8 cellular contexts compared by ENCODE assay signal in genomic region chr9:25678147-25678666, GRCh38. TPM values are rescaled to one million over a fixed set of nuclear protein-coding genes. Genes with fewer than 3 reads are reported as not detected.
DNase-seq lines count a peak whose midpoint lies in the region; ATAC-seq and TF ChIP-seq lines count a peak whose summit lies in the region.

TSS of gene TUSC1 (minus strand) at chr9:25678444. CDS start at chr9:25678312, 132 bp downstream.

- peak; percentile 76 for ATAC-seq in HG02852 (IDR thresholded peaks at IDR 0.05; ENCODE audit: unreplicated experiment)
- ATAC-seq in GM21526 (IDR thresholded peaks at IDR 0.05; ENCODE audit: low FRiP score, unreplicated experiment), result no peak

- DNase-seq in GM04504 (ENCODE audit: low read depth) (peak; percentile 61), NCI-H526 (lab: John Stamatoyannopoulos, UW) (peak; percentile 26 to 83), astrocyte of the spinal cord (ENCODE audit: low read depth, low spot score) (peak; percentile 85), right atrium auricular region (ENCODE audit: low spot score) (peak; percentile 90), posterior cingulate gyrus (peak; percentile 61 to 97 (median 76)), A673 (ENCODE audit: low spot score) (no peak)

- no TSS peak for BruUV-seq in A673 (replicated peaks; lab: Mats Ljungman, UMichigan)

- H3K27me3 ChIP-seq in right atrium auricular region (no peaks in the 10 kb centered on the region), A673 (replicated peaks; ENCODE audit: insufficient read depth, low read depth, low read length, poor library complexity) (no peaks in the 10 kb centered on the region)

- no peaks in the 10 kb centered on the region for H3K9me3 ChIP-seq in right atrium auricular region
- no peaks in the 10 kb centered on the region for H3K9me3 ChIP-seq in A673 (ENCODE audit: low read depth, low read length, poor library complexity, severe bottlenecking)

- H3K27ac ChIP-seq in right atrium auricular region (peak within 1 kb of the TSS; percentile 96 to 98), A673 (ENCODE audit: low read depth, low read length, poor library complexity, severe bottlenecking) (no peak within 1 kb of the TSS)

- intact Hi-C loops in posterior cingulate gyrus (cut with DNase I) (no loop called here), A673 (cut with micrococcal nuclease; ENCODE audit: unreplicated experiment) (no loop called here)

- TF ChIP-seq CTCF in astrocyte of the spinal cord (IDR thresholded peaks at IDR 0.05; ENCODE audit: low read depth, low read length) (no peak), right atrium auricular region (IDR thresholded peaks at IDR 0.05) (no peak), A673 (conservative IDR thresholded peaks at IDR 0.05; ENCODE audit: low read depth, low read length) (no peak)

- H3K4me3 ChIP-seq in astrocyte of the spinal cord (ENCODE audit: low read depth, low read length) (peak within 1 kb of the TSS; percentile 63), right atrium auricular region (peak within 1 kb of the TSS; percentile 89 to 93), A673 (ENCODE audit: low read depth, low read length, poor library complexity, severe bottlenecking) (no peak within 1 kb of the TSS)

- H3K36me3 ChIP-seq in right atrium auricular region, result no peaks in the 10 kb centered on the region
- no peaks in the 10 kb centered on the region for H3K36me3 ChIP-seq in A673 (ENCODE audit: insufficient read depth, low read length, poor library complexity, severe bottlenecking)

- in situ Hi-C loops in astrocyte of the spinal cord (cut with HindIII; ENCODE audit: low sequenced_read_pairs), result no loop called here

- POLR2A ChIA-PET in A673 (lab: Charles Lee; ENCODE audit: low non-redundant PET), result no interaction called here

- H3K4me1 ChIP-seq in right atrium auricular region (peaks cover 0 to 16% of the 10 kb centered on the region in 2 donors), A673 (ENCODE audit: insufficient read depth, low read length, poor library complexity, severe bottlenecking) (no peaks in the 10 kb centered on the region)

- CTCF ChIA-PET in A673 (lab: Charles Lee), result no interaction called here

RNA-seq across cellular contexts. Expression of gene TUSC1, which starts in this region (rescaled TPM):
- total RNA-seq in right atrium auricular region (10 to 100 TPM; 15.4 to 22.7 TPM), A673 (2021) (not detected in 2 replicates)

Comparison
In these comparisons a context has a peak if more than half of its experiments do, and no peak if none do; other contexts are left out.
1. RNA of gene TUSC1 (total RNA-seq): 15.4 to 22.7 TPM in right atrium auricular region; not detected in A673; every median in the first group is over 10 times any median in the second.